8 cellular contexts compared by ENCODE assay signal in the genomic region with DNA sequence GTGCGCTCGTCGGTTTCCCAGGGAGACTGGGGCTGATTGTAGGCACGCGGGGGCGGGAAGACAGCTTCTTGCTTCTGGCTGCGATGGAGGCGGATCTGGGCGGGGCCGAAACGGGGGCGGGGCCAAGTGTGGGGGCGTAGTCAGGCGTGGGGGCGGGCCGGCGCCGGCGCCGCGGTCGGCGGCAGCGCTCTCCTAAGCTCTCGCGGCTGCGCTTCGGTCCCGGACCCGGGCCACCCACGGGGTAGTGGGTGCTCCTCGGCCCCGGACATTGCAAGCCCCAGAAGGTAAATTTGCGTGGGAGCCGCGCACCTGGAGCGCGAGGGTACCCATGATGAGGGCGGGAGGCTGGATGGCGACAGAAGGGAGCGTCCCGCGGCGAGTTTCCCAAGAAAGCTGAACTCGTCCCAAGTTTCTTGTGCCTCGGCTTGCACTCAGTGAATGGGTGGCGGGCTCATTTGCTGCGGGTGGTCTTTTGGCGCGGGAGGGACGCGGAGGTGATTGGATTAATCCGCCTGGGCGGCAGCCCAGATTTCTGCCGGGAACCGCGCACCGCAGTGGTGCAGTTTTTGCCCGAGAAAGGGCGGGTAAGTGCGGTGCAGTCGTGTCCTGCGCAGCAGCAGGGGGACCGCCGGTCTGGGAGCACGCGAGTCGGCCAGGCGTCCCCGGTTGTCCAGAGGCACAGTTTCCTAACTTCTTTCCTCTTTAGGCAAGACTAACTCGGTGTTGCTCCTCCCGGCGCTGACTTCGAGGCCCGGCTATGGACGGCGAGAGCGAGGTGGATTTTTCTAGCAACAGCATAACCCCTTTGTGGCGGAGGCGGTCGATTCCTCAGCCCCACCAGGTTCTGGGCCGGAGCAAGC. TPM values are rescaled to one million over a fixed set of nuclear protein-coding genes. Genes with fewer than 3 reads are reported as not detected.
DNase-seq lines count a peak whose midpoint lies in the region; ATAC-seq and TF ChIP-seq lines count a peak whose summit lies in the region.

A gene with protein sequence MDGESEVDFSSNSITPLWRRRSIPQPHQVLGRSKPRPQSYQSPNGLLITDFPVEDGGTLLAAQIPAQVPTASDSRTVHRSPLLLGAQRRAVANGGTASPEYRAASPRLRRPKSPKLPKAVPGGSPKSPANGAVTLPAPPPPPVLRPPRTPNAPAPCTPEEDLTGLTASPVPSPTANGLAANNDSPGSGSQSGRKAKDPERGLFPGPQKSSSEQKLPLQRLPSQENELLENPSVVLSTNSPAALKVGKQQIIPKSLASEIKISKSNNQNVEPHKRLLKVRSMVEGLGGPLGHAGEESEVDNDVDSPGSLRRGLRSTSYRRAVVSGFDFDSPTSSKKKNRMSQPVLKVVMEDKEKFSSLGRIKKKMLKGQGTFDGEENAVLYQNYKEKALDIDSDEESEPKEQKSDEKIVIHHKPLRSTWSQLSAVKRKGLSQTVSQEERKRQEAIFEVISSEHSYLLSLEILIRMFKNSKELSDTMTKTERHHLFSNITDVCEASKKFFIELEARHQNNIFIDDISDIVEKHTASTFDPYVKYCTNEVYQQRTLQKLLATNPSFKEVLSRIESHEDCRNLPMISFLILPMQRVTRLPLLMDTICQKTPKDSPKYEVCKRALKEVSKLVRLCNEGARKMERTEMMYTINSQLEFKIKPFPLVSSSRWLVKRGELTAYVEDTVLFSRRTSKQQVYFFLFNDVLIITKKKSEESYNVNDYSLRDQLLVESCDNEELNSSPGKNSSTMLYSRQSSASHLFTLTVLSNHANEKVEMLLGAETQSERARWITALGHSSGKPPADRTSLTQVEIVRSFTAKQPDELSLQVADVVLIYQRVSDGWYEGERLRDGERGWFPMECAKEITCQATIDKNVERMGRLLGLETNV (plus strand): TSS at position 155 of the 860 bp plus-strand sequence. CDS start 603 bp downstream, at position 758.

- no peaks in the 10 kb centered on the region for H3K36me3 Mint-ChIP-seq in activated naive CD8-positive, alpha-beta T cell treated with anti-CD3 and anti-CD28 coated beads for 36 hours

- no peaks in the 10 kb centered on the region for H3K36me3 ChIP-seq in tibial nerve

- H3K4me3 ChIP-seq in tibial nerve: peak within 1 kb of the TSS; percentile 56 to 86 (median 70)

- H3K27me3 Mint-ChIP-seq in activated naive CD8-positive, alpha-beta T cell treated with anti-CD3 and anti-CD28 coated beads for 36 hours: peaks cover 79% of the 10 kb centered on the region

- 0 to 2% methylated on average over 5 to 29 of the region's 82 CpGs for WGBS in tibial nerve, 2 donors

- no peak within 1 kb of the TSS for H3K27ac Mint-ChIP-seq in activated naive CD8-positive, alpha-beta T cell treated with anti-CD3 and anti-CD28 coated beads for 36 hours

- H3K4me3 Mint-ChIP-seq in activated naive CD8-positive, alpha-beta T cell treated with anti-CD3 and anti-CD28 coated beads for 36 hours: peak within 1 kb of the TSS; percentile 78

- peak within 1 kb of the TSS; percentile 51 to 87 (median 76) for H3K27ac ChIP-seq in tibial nerve

- H3K4me1 Mint-ChIP-seq in activated naive CD8-positive, alpha-beta T cell treated with anti-CD3 and anti-CD28 coated beads for 36 hours: peaks cover 17% of the 10 kb centered on the region

- peak; percentile 75 for ATAC-seq in GM21515 (IDR thresholded peaks at IDR 0.05; ENCODE audit: unreplicated experiment)

- no peaks in the 10 kb centered on the region for H3K9me3 ChIP-seq in tibial nerve

- peak in 1 of 5 experiments; percentile 11 for TF ChIP-seq CTCF in tibial nerve (IDR thresholded peaks at IDR 0.05)

- TF ChIP-seq EP300 in Ishikawa (IDR thresholded peaks at IDR 0.05; ENCODE audit: borderline replicate concordance) (no peak), tibial nerve (IDR thresholded peaks at IDR 0.05) (peak in 1 of 2 donors; percentile 78)

- H3K4me1 ChIP-seq in tibial nerve: peaks cover 0 to 12% (median 0%) of the 10 kb centered on the region in 4 donors

- DNase-seq in COLO668 (lab: John Stamatoyannopoulos, UW; ENCODE audit: unreplicated experiment) (peak; percentile 79), SKM-1 (lab: John Stamatoyannopoulos, UW; ENCODE audit: unreplicated experiment) (peak; percentile 39), cardiac septum (ENCODE audit: low spot score) (peak; percentile 92), pons (ENCODE audit: low spot score) (peak; percentile 69), tibial nerve (ENCODE audit: low spot score in 2 of 2) (peak; percentile 79 to 86)
- peak; percentile 70 for DNase-seq in activated naive CD8-positive, alpha-beta T cell treated with anti-CD3 and anti-CD28 coated beads for 36 hours

- intact Hi-C loops in cardiac septum (cut with DNase I): loop anchor here (5.0 kb wide), 1 partner anchor 116 kb away; no protein-coding TSS in a partner anchor

- TF ChIP-seq RAD21 in Ishikawa (IDR thresholded peaks at IDR 0.05; ENCODE audit: low read depth): no peak

- H3K9me3 Mint-ChIP-seq in activated naive CD8-positive, alpha-beta T cell treated with anti-CD3 and anti-CD28 coated beads for 36 hours: no peaks in the 10 kb centered on the region

- TF ChIP-seq POLR2A in tibial nerve (IDR thresholded peaks at IDR 0.05): peak in 1 of 2 donors; percentile 67

- peaks cover 0 to 3% of the 10 kb centered on the region in 2 donors for H3K27me3 ChIP-seq in tibial nerve

TF ChIP-seq in Ishikawa, 13 proteins besides CTCF, POLR2A, EP300 and RAD21:
- TF ChIP-seq TAF1 (IDR thresholded peaks at IDR 0.05; ENCODE audit: low read depth) (peak; percentile 54; the same call in 1 of the 2 replicates), MAX (IDR thresholded peaks at IDR 0.05) (peak; percentile 80), EGR1 (IDR thresholded peaks at IDR 0.05) (peak; percentile 92), ZBTB7A (IDR thresholded peaks at IDR 0.05; ENCODE audit: low read depth) (no peak; the same call in 1 of the 2 replicates)

RNA-seq across cellular contexts. Expression of the gene that starts here (rescaled TPM):
- total RNA-seq in activated naive CD8-positive, alpha-beta T cell treated with anti-CD3 and anti-CD28 coated beads for 36 hours: under 1 TPM in 1 of 2 experiments, not detected in 1; 0.04 TPM
- total RNA-seq in cardiac septum: 2.9 TPM
- total RNA-seq in tibial nerve: 10 to 100 TPM; 44.7 to 82.8 (median 64.4) TPM

Comparison
In these comparisons a context has a peak if more than half of its experiments do, and no peak if none do; other contexts are left out.
1. Peak in every context shown above with its lines: DNase-seq, ATAC-seq, H3K4me3 ChIP-seq and H3K27ac ChIP-seq.
2. RNA of the gene that starts here (total RNA-seq): 44.7 to 82.8 TPM in tibial nerve; 2.9 TPM in cardiac septum (single experiment) and 0.04 TPM in activated naive CD8-positive, alpha-beta T cell treated with anti-CD3 and anti-CD28 coated beads for 36 hours; every median in the first group is over 10 times any median in the second.
3. Peak in DNase-seq in activated naive CD8-positive, alpha-beta T cell treated with anti-CD3 and anti-CD28 coated beads for 36 hours; RNA of the gene not detected or under 1 TPM.
4. DNase-seq: peak in every context shown above with its lines; median percentile 92 in cardiac septum; 82 in tibial nerve; 79 in COLO668; 70 in activated naive CD8-positive, alpha-beta T cell treated with anti-CD3 and anti-CD28 coated beads for 36 hours; 69 in pons; 39 in SKM-1.